Comparison of ENCODE assay signal across 1 cellular context in the genomic region with DNA sequence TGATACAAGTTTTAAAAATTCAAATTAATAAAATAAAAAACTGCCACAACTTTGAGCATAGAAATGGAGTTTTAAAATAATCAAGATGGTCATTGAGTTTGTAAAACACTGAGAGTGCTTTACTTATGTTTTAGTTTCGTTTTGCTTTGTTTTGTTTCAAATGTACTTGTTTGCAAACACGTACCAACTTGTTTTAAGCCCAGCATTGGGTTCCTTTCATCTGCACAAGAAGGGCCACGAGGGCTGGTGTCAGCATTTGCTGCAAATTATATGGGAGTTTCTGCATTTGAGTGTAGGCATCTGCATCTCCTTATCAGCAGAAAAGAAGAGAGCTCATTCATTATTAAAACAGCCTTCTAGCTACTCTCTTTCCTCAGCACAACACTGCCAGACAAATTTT.
TF ChIP-seq lines count a peak whose summit lies in the region.

No MANE protein-coding gene starts in this region.

TF ChIP-seq in WTC11, 78 proteins besides CTCF, POLR2A, EP300 and RAD21:
- no peak for TF ChIP-seq MXD4 (CRISPR knock-in tag; IDR thresholded peaks at IDR 0.05; ENCODE audit: borderline replicate concordance)
- TF ChIP-seq, protein P1, sequence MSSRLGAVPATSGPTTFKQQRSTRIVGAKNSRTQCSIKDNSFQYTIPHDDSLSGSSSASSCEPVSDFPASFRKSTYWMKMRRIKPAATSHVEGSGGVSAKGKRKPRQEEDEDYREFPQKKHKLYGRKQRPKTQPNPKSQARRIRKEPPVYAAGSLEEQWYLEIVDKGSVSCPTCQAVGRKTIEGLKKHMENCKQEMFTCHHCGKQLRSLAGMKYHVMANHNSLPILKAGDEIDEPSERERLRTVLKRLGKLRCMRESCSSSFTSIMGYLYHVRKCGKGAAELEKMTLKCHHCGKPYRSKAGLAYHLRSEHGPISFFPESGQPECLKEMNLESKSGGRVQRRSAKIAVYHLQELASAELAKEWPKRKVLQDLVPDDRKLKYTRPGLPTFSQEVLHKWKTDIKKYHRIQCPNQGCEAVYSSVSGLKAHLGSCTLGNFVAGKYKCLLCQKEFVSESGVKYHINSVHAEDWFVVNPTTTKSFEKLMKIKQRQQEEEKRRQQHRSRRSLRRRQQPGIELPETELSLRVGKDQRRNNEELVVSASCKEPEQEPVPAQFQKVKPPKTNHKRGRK (CRISPR knock-in tag; IDR thresholded peaks at IDR 0.05; ENCODE audit: borderline replicate concordance): no peak
- TF ChIP-seq, protein P2, sequence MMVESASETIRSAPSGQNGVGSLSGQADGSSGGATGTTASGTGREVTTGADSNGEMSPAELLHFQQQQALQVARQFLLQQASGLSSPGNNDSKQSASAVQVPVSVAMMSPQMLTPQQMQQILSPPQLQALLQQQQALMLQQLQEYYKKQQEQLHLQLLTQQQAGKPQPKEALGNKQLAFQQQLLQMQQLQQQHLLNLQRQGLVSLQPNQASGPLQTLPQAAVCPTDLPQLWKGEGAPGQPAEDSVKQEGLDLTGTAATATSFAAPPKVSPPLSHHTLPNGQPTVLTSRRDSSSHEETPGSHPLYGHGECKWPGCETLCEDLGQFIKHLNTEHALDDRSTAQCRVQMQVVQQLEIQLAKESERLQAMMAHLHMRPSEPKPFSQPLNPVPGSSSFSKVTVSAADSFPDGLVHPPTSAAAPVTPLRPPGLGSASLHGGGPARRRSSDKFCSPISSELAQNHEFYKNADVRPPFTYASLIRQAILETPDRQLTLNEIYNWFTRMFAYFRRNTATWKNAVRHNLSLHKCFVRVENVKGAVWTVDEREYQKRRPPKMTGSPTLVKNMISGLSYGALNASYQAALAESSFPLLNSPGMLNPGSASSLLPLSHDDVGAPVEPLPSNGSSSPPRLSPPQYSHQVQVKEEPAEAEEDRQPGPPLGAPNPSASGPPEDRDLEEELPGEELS (CRISPR knock-in tag; IDR thresholded peaks at IDR 0.05): no peak
- TF ChIP-seq, protein P3, sequence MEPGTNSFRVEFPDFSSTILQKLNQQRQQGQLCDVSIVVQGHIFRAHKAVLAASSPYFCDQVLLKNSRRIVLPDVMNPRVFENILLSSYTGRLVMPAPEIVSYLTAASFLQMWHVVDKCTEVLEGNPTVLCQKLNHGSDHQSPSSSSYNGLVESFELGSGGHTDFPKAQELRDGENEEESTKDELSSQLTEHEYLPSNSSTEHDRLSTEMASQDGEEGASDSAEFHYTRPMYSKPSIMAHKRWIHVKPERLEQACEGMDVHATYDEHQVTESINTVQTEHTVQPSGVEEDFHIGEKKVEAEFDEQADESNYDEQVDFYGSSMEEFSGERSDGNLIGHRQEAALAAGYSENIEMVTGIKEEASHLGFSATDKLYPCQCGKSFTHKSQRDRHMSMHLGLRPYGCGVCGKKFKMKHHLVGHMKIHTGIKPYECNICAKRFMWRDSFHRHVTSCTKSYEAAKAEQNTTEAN (CRISPR knock-in tag; IDR thresholded peaks at IDR 0.05): no peak
- TF ChIP-seq, protein P4, sequence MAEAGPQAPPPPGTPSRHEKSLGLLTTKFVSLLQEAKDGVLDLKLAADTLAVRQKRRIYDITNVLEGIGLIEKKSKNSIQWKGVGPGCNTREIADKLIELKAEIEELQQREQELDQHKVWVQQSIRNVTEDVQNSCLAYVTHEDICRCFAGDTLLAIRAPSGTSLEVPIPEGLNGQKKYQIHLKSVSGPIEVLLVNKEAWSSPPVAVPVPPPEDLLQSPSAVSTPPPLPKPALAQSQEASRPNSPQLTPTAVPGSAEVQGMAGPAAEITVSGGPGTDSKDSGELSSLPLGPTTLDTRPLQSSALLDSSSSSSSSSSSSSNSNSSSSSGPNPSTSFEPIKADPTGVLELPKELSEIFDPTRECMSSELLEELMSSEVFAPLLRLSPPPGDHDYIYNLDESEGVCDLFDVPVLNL (CRISPR knock-in tag; IDR thresholded peaks at IDR 0.05; ENCODE audit: borderline replicate concordance, low read depth): no peak
- no peak for TF ChIP-seq ESRRA (CRISPR knock-in tag; IDR thresholded peaks at IDR 0.05; ENCODE audit: borderline replicate concordance)
- TF ChIP-seq ZBTB21 (CRISPR knock-in tag; IDR thresholded peaks at IDR 0.05; ENCODE audit: borderline replicate concordance): no peak
- TF ChIP-seq KAT7 (CRISPR knock-in tag; IDR thresholded peaks at IDR 0.05; ENCODE audit: borderline replicate concordance): no peak
- no peak for TF ChIP-seq AFF4 (CRISPR knock-in tag; IDR thresholded peaks at IDR 0.05; ENCODE audit: borderline replicate concordance)
- TF ChIP-seq RELA (CRISPR knock-in tag; IDR thresholded peaks at IDR 0.05; ENCODE audit: borderline replicate concordance): no peak
- TF ChIP-seq GRHL2 (CRISPR knock-in tag; IDR thresholded peaks at IDR 0.05; ENCODE audit: insufficient replicate concordance, severe bottlenecking): no peak
- TF ChIP-seq ZNF671 (CRISPR knock-in tag; IDR thresholded peaks at IDR 0.05): no peak
- no peak for TF ChIP-seq E2F1 (CRISPR knock-in tag; IDR thresholded peaks at IDR 0.05)
- TF ChIP-seq OVOL2 (CRISPR knock-in tag; IDR thresholded peaks at IDR 0.05; ENCODE audit: borderline replicate concordance): no peak
- TF ChIP-seq CREM (CRISPR knock-in tag; IDR thresholded peaks at IDR 0.05): no peak
- TF ChIP-seq SMAD4 (CRISPR knock-in tag; IDR thresholded peaks at IDR 0.05): no peak
